In genomic region chr5:82278711-82279370, GRCh38 we compare ENCODE assay signal across 8 cellular contexts. TPM values are rescaled to one million over a fixed set of nuclear protein-coding genes. Genes with fewer than 3 reads are reported as not detected.
DNase-seq lines count a peak whose midpoint lies in the region; ATAC-seq and TF ChIP-seq lines count a peak whose summit lies in the region.

No MANE protein-coding gene starts in this region.

- no peak for ATAC-seq in natural killer cell

- no peaks in the 10 kb centered on the region for H3K36me3 Mint-ChIP-seq in natural killer cell

- H3K27me3 ChIP-seq in Loucy (ENCODE audit: insufficient read depth, low read length, poor library complexity, severe bottlenecking), result peaks cover 5% of the 10 kb centered on the region
- no peaks in the 10 kb centered on the region for H3K27me3 ChIP-seq in duodenal mucosa (ENCODE audit: control insufficient read depth in 1 of 2, insufficient read depth in 2 of 2, low read length in 2 of 2)

- H3F3A ChIP-seq in Loucy (ENCODE audit: low read depth), result no peaks in the 10 kb centered on the region

- no peaks in the 10 kb centered on the region for H3K9me3 Mint-ChIP-seq in natural killer cell

- peak overlapping the region; percentile 95 for H3K4me3 Mint-ChIP-seq in natural killer cell

- H4K20me1 ChIP-seq in Loucy (ENCODE audit: insufficient read depth, low read length, poor library complexity, severe bottlenecking), result peaks cover 33% of the 10 kb centered on the region

- peak overlapping the region; percentile 86 for H3K4me2 ChIP-seq in Loucy (ENCODE audit: low read depth, low read length, poor library complexity, severe bottlenecking)

- H3K4me1 Mint-ChIP-seq in natural killer cell, result peaks cover 25 to 33% of the 10 kb centered on the region in 2 donors

- intact Hi-C loops in natural killer cell (cut with micrococcal nuclease), result loop anchor here (10.0 kb wide), 1 partner anchor 796 kb away; the partner anchor contains the start of genes TMEM167A and XRCC4

- H3K4me3 ChIP-seq in AG09309 (ENCODE audit: control insufficient read depth, low read depth, low read length), result peak overlapping the region; percentile 64
- peak overlapping the region; percentile 93 for H3K4me3 ChIP-seq in Loucy (ENCODE audit: low read length, poor library complexity, severe bottlenecking)
- H3K4me3 ChIP-seq in duodenal mucosa (ENCODE audit: low read depth in 1 of 2, low read length in 2 of 2), result peak overlapping the region; percentile 82 to 84

- H3K4me1 ChIP-seq in Loucy (ENCODE audit: insufficient read depth, low read length, poor library complexity, severe bottlenecking) (peaks cover 52% of the 10 kb centered on the region), duodenal mucosa (ENCODE audit: control insufficient read depth in 1 of 2, insufficient read depth in 2 of 2, low read length in 2 of 2) (peaks cover 14 to 15% of the 10 kb centered on the region in 2 donors)

- H2AFZ ChIP-seq in Loucy (ENCODE audit: low read length), result peak overlapping the region; percentile 93

- TF ChIP-seq CTCF in AG09309 (IDR thresholded peaks at IDR 0.05; ENCODE audit: control insufficient read depth, insufficient read depth, low read depth, low read length, missing control alignments) (no peak), Loucy (conservative IDR thresholded peaks at IDR 0.05; ENCODE audit: low read length) (no peak), natural killer cell (IDR thresholded peaks at IDR 0.05) (no peak)

- peaks cover 51% of the 10 kb centered on the region for H3K79me2 ChIP-seq in Loucy (ENCODE audit: insufficient read depth, low read length)

- DNase-seq in AG09309 (ENCODE audit: low read depth), result no peak
- DNase-seq in natural killer cell, result no peak
- no peak for DNase-seq in C1 segment of cervical spinal cord (lab: John Stamatoyannopoulos, UW)
- DNase-seq in medulla oblongata (ENCODE audit: extremely low spot score), result no peak
- DNase-seq in NOMO-1 treated with dmso at 0.1 percent for 144 hours (lab: John Stamatoyannopoulos, UW; ENCODE audit: unreplicated experiment), result no peak
- DNase-seq in dermis blood vessel endothelial cell, result no peak

- H3K36me3 ChIP-seq in Loucy (ENCODE audit: insufficient read depth, low read length) (peaks cover 28% of the 10 kb centered on the region), duodenal mucosa (ENCODE audit: control insufficient read depth in 1 of 2, insufficient read depth in 2 of 2, low read length in 2 of 2) (peaks cover 9 to 28% of the 10 kb centered on the region in 2 donors)

- peak overlapping the region; percentile 98 for H3K9ac ChIP-seq in Loucy (ENCODE audit: low read depth, low read length, poor library complexity, severe bottlenecking)
- peak overlapping the region; percentile 89 to 93 for H3K9ac ChIP-seq in duodenal mucosa (ENCODE audit: low read depth in 1 of 2, low read length in 2 of 2)

- peak overlapping the region; percentile 95 for H3K27ac Mint-ChIP-seq in natural killer cell

- H3K27me3 Mint-ChIP-seq in natural killer cell (ENCODE audit: low read depth in 2 of 2), result no peaks in the 10 kb centered on the region

- no peak overlapping the region for H3K27ac ChIP-seq in duodenal mucosa (ENCODE audit: low read depth, low read length)

- no peaks in the 10 kb centered on the region for H3K9me3 ChIP-seq in Loucy (ENCODE audit: insufficient read depth, low read depth, low read length)
- H3K9me3 ChIP-seq in duodenal mucosa (ENCODE audit: control insufficient read depth in 1 of 2, low read length in 2 of 2), result no peaks in the 10 kb centered on the region

- no peaks in the 10 kb centered on the region for H3K9me2 ChIP-seq in Loucy (replicated peaks; ENCODE audit: low read depth, low read length)

RNA-seq across cellular contexts. Expression of gene RPS23, which starts 0.7 kb away (rescaled TPM):
- total RNA-seq in natural killer cell (1,000 to 10,000 TPM; 1,162 to 1,462 (median 1,451) TPM), dermis blood vessel endothelial cell (3,030 and 3,622 TPM in 2 replicates)
